18 cellular contexts compared by ENCODE assay signal in genomic region chr2:136359121-136359965, GRCh38.
"Had no signal": no experiment of that assay in that cellular context is flagged by ENCODE, and none has a peak within 500 bp of the region (broad histone marks: within the 10 kb centered on the region; RNA-seq: fewer than 3 reads in every experiment).

No MANE protein-coding gene starts in this region.

- ATAC-seq: esophagus mucosa, left lobe of liver, right cardiac atrium had no signal

- H3K4me3 Mint-ChIP-seq: T-helper 2 cell treated with Interferon-gamma antibody and Interleukin-4, amounts not matched to agents 5 μg/mL and 100 μg/mL, for 36 hours had no signal

- H3K9me3 ChIP-seq: colonic mucosa, prostate gland, thyroid gland had no signal

- H3K36me3 ChIP-seq: colonic mucosa, prostate gland, thyroid gland had no signal

- H3K27me3 ChIP-seq: colonic mucosa, thyroid gland had no signal

- H3K27ac Mint-ChIP-seq: T-helper 2 cell treated with Interferon-gamma antibody and Interleukin-4, amounts not matched to agents 5 μg/mL and 100 μg/mL, for 36 hours had no signal

- H3K4me3 ChIP-seq: colonic mucosa, prostate gland, skin epidermis, thyroid gland had no signal

- H3K27ac ChIP-seq: colonic mucosa, prostate gland, skin epidermis, thyroid gland had no signal

- FAIRE-seq: keratinocyte, urothelium cell line had no signal

- H3K4me1 ChIP-seq: colonic mucosa, prostate gland had no signal

- DNase-seq: activated CD4-positive, alpha-beta T cell treated with anti-CD3 and anti-CD28 coated beads, Interleukin-2, amount 50 U/mL, for 4 hours; activated CD4-positive, CD25-positive, alpha-beta regulatory T cell; activated CD8-positive, alpha-beta memory T cell treated with anti-CD3 and anti-CD28 coated beads, Interleukin-2, amount 50 U/mL, for 4 hours; activated effector memory CD4-positive, alpha-beta T cell treated with anti-CD3 and anti-CD28 coated beads, Interleukin-2, amount 50 U/mL, for 16 hours; colonic mucosa; hippocampal formation; midbrain; right cardiac atrium; stimulated activated CD4-positive, alpha-beta T cell treated with anti-CD3 and anti-CD28 coated beads, Interleukin-15, amount 100 ng/mL, for 24 hours; stimulated activated CD4-positive, alpha-beta T cell treated with anti-CD3 and anti-CD28 coated beads, Interleukin-4, amount 100 ng/mL, for 1 hour; thyroid gland had no signal

- H3K9me3 Mint-ChIP-seq: T-helper 2 cell treated with Interferon-gamma antibody and Interleukin-4, amounts not matched to agents 5 μg/mL and 100 μg/mL, for 36 hours had no signal
